Comparison of ENCODE assay signal across 20 cellular contexts in the genomic region with DNA sequence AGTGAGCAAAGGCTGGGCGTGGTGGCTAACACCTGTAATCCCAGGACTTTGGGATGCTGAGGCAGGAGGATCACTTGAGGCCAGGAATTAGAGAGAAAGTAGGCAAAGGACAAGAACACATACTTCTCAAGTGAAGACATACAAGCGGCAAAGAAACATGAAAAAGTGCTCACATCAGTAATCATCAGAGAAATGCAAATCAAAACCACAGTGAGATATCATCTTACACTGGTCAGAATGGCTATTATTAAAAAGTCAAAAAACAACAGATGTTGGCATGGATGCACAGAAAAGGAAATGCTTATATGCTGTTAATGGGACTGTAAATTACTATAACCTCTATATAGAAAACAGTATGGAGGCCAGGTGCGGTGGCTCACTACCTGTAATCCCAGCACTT. TPM values are rescaled to one million over a fixed set of nuclear protein-coding genes. Genes with fewer than 3 reads are reported as not detected.
A peak's percentile ranks its signal among the peaks of the same experiment; 100 is the strongest.
DNase-seq lines count a peak whose midpoint lies in the region; ATAC-seq, FAIRE-seq and TF ChIP-seq lines count a peak whose summit lies in the region.
"Had no signal": no experiment of that assay in that cellular context is flagged by ENCODE, and none has a peak within 500 bp of the region (broad histone marks: within the 10 kb centered on the region; RNA-seq: fewer than 3 reads in every experiment).

No MANE protein-coding gene starts in this region.

- peak overlapping the region in 2 of 3 donors; percentile 49 to 81 for H3K27ac Mint-ChIP-seq in CD4-positive, CD25-positive, alpha-beta regulatory T cell
- no peak overlapping the region for H3K27ac Mint-ChIP-seq in CD8-positive, alpha-beta T cell
- H3K27ac Mint-ChIP-seq: activated CD4-positive, alpha-beta T cell treated with anti-CD3 and anti-CD28 coated beads for 36 hours had no signal

- no peak overlapping the region for H3K27ac ChIP-seq in CD4-positive, CD25-positive, alpha-beta regulatory T cell (ENCODE audit: insufficient read depth, low read length, poor library complexity, severe bottlenecking)
- no peak overlapping the region for H3K27ac ChIP-seq in CD8-positive, alpha-beta T cell (ENCODE audit: low read depth, low read length)
- H3K27ac ChIP-seq: heart left ventricle, parathyroid adenoma had no signal

- H3K36me3 ChIP-seq in CD4-positive, CD25-positive, alpha-beta regulatory T cell (ENCODE audit: control insufficient read depth, insufficient read depth, low read length) = peaks cover 3% of the 10 kb centered on the region
- no peaks in the 10 kb centered on the region for H3K36me3 ChIP-seq in CD8-positive, alpha-beta T cell (ENCODE audit: insufficient read depth, low read length)

- H3K36me3 Mint-ChIP-seq in CD4-positive, CD25-positive, alpha-beta regulatory T cell = no peaks in the 10 kb centered on the region
- H3K36me3 Mint-ChIP-seq in CD8-positive, alpha-beta T cell = peaks cover 7% of the 10 kb centered on the region
- H3K36me3 Mint-ChIP-seq: naive B cell had no signal

- ATAC-seq in CD4-positive, CD25-positive, alpha-beta regulatory T cell (ENCODE audit: low read depth in 2 of 2) = no peak
- no peak for ATAC-seq in CD8-positive, alpha-beta T cell
- ATAC-seq in HG02571 (IDR thresholded peaks at IDR 0.05; ENCODE audit: unreplicated experiment) = no peak
- ATAC-seq: activated CD4-positive, alpha-beta T cell treated with anti-CD3 and anti-CD28 coated beads for 36 hours; heart left ventricle had no signal

- no peaks in the 10 kb centered on the region for H3K27me3 Mint-ChIP-seq in CD4-positive, CD25-positive, alpha-beta regulatory T cell
- no peaks in the 10 kb centered on the region for H3K27me3 Mint-ChIP-seq in CD8-positive, alpha-beta T cell (ENCODE audit: low read depth)
- H3K27me3 Mint-ChIP-seq: activated CD4-positive, alpha-beta T cell treated with anti-CD3 and anti-CD28 coated beads for 36 hours; naive B cell had no signal

- no peaks in the 10 kb centered on the region for H3K27me3 ChIP-seq in CD4-positive, CD25-positive, alpha-beta regulatory T cell (ENCODE audit: control insufficient read depth, insufficient read depth, low read length)
- H3K27me3 ChIP-seq in CD8-positive, alpha-beta T cell (ENCODE audit: insufficient read depth, low read length) = no peaks in the 10 kb centered on the region
- H3K27me3 ChIP-seq: heart left ventricle had no signal

- no peak for TF ChIP-seq POLR2A in GM12891 (IDR thresholded peaks at IDR 0.05; ENCODE audit: low read depth, low read length)

- intact Hi-C loops in CD8-positive, alpha-beta T cell (cut with DNase I, micrococcal nuclease) = no loop called here

- H3K4me1 ChIP-seq in CD4-positive, CD25-positive, alpha-beta regulatory T cell (ENCODE audit: control insufficient read depth, insufficient read depth, low read length, poor library complexity, severe bottlenecking) = peaks cover 34% of the 10 kb centered on the region
- H3K4me1 ChIP-seq in CD8-positive, alpha-beta T cell (ENCODE audit: insufficient read depth, low read length) = peaks cover 25% of the 10 kb centered on the region
- H3K4me1 ChIP-seq: parathyroid adenoma had no signal

- no peak for DNase-seq in CD4-positive, CD25-positive, alpha-beta regulatory T cell
- no peak for DNase-seq in GM12891 (ENCODE audit: insufficient read length, low spot score)
- DNase-seq in LHCN-M2 (ENCODE audit: low read depth) = peak; percentile 38
- DNase-seq in fibroblast of gingiva (ENCODE audit: low read depth) = peak; percentile 48
- no peak for DNase-seq in ecto neural progenitor cell (ENCODE audit: low spot score)
- no peak for DNase-seq in CD8-positive, alpha-beta T cell
- DNase-seq: activated CD4-positive, alpha-beta T cell treated with anti-CD3 and anti-CD28 coated beads for 36 hours; activated CD8-positive, alpha-beta memory T cell treated with anti-CD3 and anti-CD28 coated beads, Interleukin-2, amount 50 U/mL, for 4 hours; activated naive CD4-positive, alpha-beta T cell treated with Interleukin-2 at 50 U/mL for 16 hours; heart left ventricle; naive B cell; NCI-H2081 treated with DMSO at 0.1 percent for 48 hours; NCI-H524; SHP77 treated with DMSO at 0.1 percent for 48 hours; T-helper 9 cell had no signal

- POLR2A ChIA-PET in CD8-positive, alpha-beta T cell (lab: Charles Lee) = no interaction called here

- CTCF ChIA-PET in CD8-positive, alpha-beta T cell (lab: Charles Lee) = no interaction called here

- no peak overlapping the region for H3K4me3 ChIP-seq in CD4-positive, CD25-positive, alpha-beta regulatory T cell (ENCODE audit: low read depth, low read length)
- no peak overlapping the region for H3K4me3 ChIP-seq in CD8-positive, alpha-beta T cell (ENCODE audit: low read depth, low read length)
- H3K4me3 ChIP-seq: heart left ventricle, lung had no signal

- no peaks in the 10 kb centered on the region for H3K9me3 ChIP-seq in CD4-positive, CD25-positive, alpha-beta regulatory T cell (ENCODE audit: control insufficient read depth in 2 of 2, low read length in 2 of 2)
- no peaks in the 10 kb centered on the region for H3K9me3 ChIP-seq in CD8-positive, alpha-beta T cell (ENCODE audit: low read length)
- H3K9me3 ChIP-seq: heart left ventricle had no signal

- FAIRE-seq in GM12891 (lab: Jason Lieb, UNC) = peak; percentile 82
- FAIRE-seq: astrocyte, endometrium had no signal

- peaks cover 27 to 66% (median 42%) of the 10 kb centered on the region in 4 donors for H3K4me1 Mint-ChIP-seq in CD4-positive, CD25-positive, alpha-beta regulatory T cell
- H3K4me1 Mint-ChIP-seq in CD8-positive, alpha-beta T cell (ENCODE audit: low read depth) = peaks cover 36% of the 10 kb centered on the region

- H3K4me3 Mint-ChIP-seq in CD4-positive, CD25-positive, alpha-beta regulatory T cell = peak overlapping the region in 2 of 4 donors; percentile 5 to 31
- H3K4me3 Mint-ChIP-seq in CD8-positive, alpha-beta T cell = no peak overlapping the region
- H3K4me3 Mint-ChIP-seq: activated CD4-positive, alpha-beta T cell treated with anti-CD3 and anti-CD28 coated beads for 36 hours had no signal

- no peak for TF ChIP-seq CTCF in CD8-positive, alpha-beta T cell (IDR thresholded peaks at IDR 0.05)

- no peaks in the 10 kb centered on the region for H3K9me3 Mint-ChIP-seq in CD4-positive, CD25-positive, alpha-beta regulatory T cell
- H3K9me3 Mint-ChIP-seq in CD8-positive, alpha-beta T cell = no peaks in the 10 kb centered on the region
- H3K9me3 Mint-ChIP-seq: naive B cell had no signal

TF ChIP-seq in GM12891, 5 proteins besides CTCF, POLR2A, EP300 and RAD21:
- no peak for TF ChIP-seq POLR2AphosphoS5 (IDR thresholded peaks at IDR 0.05; ENCODE audit: low read depth, low read length)
TF ChIP-seq in GM12891: peak in this region for 0.

RNA-seq across cellular contexts. Expression of a gene that starts 12.2 kb away (rescaled TPM):
- 5.4 TPM for total RNA-seq in CD4-positive, CD25-positive, alpha-beta regulatory T cell
- polyA plus RNA-seq in CD4-positive, CD25-positive, alpha-beta regulatory T cell = under 1 TPM; 0.24 to 0.83 (median 0.42) TPM
- 4.1 TPM for polyA plus RNA-seq in GM12891 (2012; ENCODE audit: low read depth, missing spikeins)
- 6.8 and 7.0 TPM in 2 replicates for total RNA-seq in LHCN-M2 (2014; rRNA removed)
- 3.5 TPM for polyA plus RNA-seq in LHCN-M2 (2012)
- 1 to 10 TPM; 5.1 to 5.2 TPM for total RNA-seq in CD8-positive, alpha-beta T cell

RNA-seq across cellular contexts. Expression of a gene that starts 30.8 kb away (rescaled TPM):
- total RNA-seq in CD4-positive, CD25-positive, alpha-beta regulatory T cell = 41.9 TPM
- polyA plus RNA-seq in CD4-positive, CD25-positive, alpha-beta regulatory T cell = 1 to 10 TPM; 1.6 to 4.0 (median 3.6) TPM
- 7.0 TPM for polyA plus RNA-seq in GM12891 (2012; ENCODE audit: low read depth, missing spikeins)
- total RNA-seq in LHCN-M2 (2014; rRNA removed) = 7.3 and 10.6 TPM in 2 replicates
- polyA plus RNA-seq in LHCN-M2 (2012) = 7.0 TPM
- total RNA-seq in CD8-positive, alpha-beta T cell = 1 to 10 TPM; 7.6 to 7.9 TPM

RNA-seq across cellular contexts. Expression of a gene that starts 46.4 kb away (rescaled TPM):
- 97.0 TPM for total RNA-seq in CD4-positive, CD25-positive, alpha-beta regulatory T cell
- 10 to 100 TPM; 23.2 to 28.3 (median 26.8) TPM for polyA plus RNA-seq in CD4-positive, CD25-positive, alpha-beta regulatory T cell
- polyA plus RNA-seq in GM12891 (2012; ENCODE audit: low read depth, missing spikeins) = 4.9 TPM
- total RNA-seq in LHCN-M2 (2014; rRNA removed) = not detected in 2 replicates
- polyA plus RNA-seq in LHCN-M2 (2012) = 0.06 TPM
- 10 to 100 TPM; 39.5 to 42.9 TPM for total RNA-seq in CD8-positive, alpha-beta T cell

Comparison
In these comparisons a context has a peak if more than half of its experiments do, and no peak if none do; other contexts are left out.
1. DNase-seq: peak in LHCN-M2 (single experiment) and fibroblast of gingiva (single experiment); none in CD4-positive, CD25-positive, alpha-beta regulatory T cell (0 of 3), GM12891 (single experiment), ecto neural progenitor cell (single experiment) and CD8-positive, alpha-beta T cell (0 of 7).
2. RNA of a gene that starts 46.4 kb away (total RNA-seq): 97.0 TPM in CD4-positive, CD25-positive, alpha-beta regulatory T cell (single experiment) and 39.5 to 42.9 TPM in CD8-positive, alpha-beta T cell; not detected in LHCN-M2; every median in the first group is over 10 times any median in the second.